Comparison of ENCODE assay signal across 1 cellular context in the genomic region with DNA sequence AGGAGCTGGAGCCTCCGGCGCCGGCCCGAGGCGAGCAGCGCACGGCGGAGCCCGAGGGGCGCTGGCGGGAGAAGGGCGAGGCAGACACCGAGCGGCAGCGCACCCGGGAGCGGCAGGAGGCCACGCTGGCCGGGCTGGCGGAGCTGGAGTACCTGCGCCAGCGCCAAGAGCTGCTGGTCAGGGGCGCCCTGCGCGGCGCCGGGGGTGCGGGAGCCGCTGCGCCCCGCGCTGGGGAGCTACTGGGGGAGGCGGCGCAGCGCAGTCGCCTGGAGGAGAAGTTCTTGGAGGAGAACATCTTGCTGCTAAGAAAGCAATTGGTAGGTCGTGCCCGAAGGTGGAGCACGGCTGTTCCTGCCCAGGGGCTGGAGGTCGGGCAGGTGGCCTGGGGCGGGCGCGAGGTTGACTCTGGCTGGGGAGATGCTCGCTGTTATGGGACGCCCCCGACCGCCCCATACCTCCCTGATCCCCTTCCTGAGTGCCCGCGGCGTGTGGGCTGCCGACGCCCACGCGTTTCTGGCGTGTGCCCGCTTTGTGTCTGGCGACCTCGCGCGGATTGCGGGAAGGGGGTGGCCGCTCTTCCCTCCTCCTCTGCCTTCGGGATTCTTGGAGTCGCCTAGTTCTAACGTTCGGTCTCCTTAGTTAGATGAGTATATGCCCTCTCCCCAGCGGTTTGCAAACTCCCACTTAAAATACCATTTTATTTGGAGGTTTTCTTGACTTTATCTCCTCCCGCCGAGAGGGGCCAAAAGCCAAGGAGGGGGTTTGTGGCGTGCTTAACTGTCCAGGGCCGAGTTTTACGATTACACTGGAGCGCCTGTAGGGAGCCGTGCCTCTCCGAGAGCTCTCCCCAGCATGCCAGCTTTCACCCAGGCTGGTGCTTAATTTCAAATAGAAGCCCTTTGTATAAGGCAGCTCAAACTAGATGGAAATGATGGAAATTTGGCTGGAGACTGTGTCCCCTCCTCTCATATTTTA.
TF ChIP-seq lines count a peak whose summit lies in the region.

No MANE protein-coding gene starts in this region.

TF ChIP-seq in WTC11, 78 proteins besides CTCF, POLR2A, EP300 and RAD21 (continued from another document):
- TF ChIP-seq, protein P1, sequence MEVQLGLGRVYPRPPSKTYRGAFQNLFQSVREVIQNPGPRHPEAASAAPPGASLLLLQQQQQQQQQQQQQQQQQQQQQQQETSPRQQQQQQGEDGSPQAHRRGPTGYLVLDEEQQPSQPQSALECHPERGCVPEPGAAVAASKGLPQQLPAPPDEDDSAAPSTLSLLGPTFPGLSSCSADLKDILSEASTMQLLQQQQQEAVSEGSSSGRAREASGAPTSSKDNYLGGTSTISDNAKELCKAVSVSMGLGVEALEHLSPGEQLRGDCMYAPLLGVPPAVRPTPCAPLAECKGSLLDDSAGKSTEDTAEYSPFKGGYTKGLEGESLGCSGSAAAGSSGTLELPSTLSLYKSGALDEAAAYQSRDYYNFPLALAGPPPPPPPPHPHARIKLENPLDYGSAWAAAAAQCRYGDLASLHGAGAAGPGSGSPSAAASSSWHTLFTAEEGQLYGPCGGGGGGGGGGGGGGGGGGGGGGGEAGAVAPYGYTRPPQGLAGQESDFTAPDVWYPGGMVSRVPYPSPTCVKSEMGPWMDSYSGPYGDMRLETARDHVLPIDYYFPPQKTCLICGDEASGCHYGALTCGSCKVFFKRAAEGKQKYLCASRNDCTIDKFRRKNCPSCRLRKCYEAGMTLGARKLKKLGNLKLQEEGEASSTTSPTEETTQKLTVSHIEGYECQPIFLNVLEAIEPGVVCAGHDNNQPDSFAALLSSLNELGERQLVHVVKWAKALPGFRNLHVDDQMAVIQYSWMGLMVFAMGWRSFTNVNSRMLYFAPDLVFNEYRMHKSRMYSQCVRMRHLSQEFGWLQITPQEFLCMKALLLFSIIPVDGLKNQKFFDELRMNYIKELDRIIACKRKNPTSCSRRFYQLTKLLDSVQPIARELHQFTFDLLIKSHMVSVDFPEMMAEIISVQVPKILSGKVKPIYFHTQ (CRISPR knock-in tag; IDR thresholded peaks at IDR 0.05): no peak
- TF ChIP-seq, protein P2, sequence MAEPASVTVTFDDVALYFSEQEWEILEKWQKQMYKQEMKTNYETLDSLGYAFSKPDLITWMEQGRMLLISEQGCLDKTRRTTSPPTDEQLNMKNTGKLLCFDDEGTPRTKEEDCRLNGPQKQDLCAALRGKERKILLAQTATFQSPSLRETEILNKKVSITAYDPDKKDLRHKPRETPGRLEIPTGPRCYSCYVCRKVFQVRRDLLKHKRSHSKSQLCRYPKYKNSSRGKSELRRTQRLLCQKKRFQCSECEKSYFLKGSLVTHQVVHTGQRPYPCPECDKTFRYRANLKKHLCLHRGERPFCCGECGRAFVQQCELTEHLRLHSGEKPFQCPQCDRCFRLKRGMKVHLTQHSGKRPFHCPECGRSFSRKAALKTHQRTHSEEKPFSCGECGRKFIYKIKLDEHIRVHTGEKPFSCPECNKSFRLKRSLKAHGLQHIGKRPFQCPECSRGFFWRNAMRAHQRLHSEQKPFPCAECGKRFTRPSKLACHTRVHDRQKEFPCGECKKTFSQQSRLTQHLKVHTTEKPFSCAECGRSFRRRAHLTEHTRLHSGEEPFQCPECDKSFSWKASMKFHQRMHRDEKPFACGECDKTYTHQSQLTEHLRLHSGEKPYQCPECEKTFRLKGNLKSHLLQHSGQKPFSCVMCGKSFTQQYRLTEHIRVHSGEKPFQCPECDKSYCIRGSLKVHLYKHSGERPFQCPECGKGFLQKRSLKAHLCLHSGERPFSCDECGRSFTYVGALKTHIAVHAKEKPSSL (CRISPR knock-in tag; conservative IDR thresholded peaks at IDR 0.05): no peak
- TF ChIP-seq ZBTB21 (CRISPR knock-in tag; IDR thresholded peaks at IDR 0.05; ENCODE audit: borderline replicate concordance) (no peak), ESRRA (CRISPR knock-in tag; IDR thresholded peaks at IDR 0.05; ENCODE audit: borderline replicate concordance) (peak; percentile 29; the same call in 1 of the 2 replicates), NFYB (CRISPR knock-in tag; conservative IDR thresholded peaks at IDR 0.05; ENCODE audit: low read depth) (no peak), ZNF416 (CRISPR knock-in tag; IDR thresholded peaks at IDR 0.05) (no peak), CREB1 (CRISPR knock-in tag; IDR thresholded peaks at IDR 0.05) (0 out of 2 replicates have a peak, but pooled peaks have one; percentile 27), ZNF317 (CRISPR knock-in tag; IDR thresholded peaks at IDR 0.05; ENCODE audit: borderline replicate concordance, low read depth) (no peak), GTF2I (CRISPR knock-in tag; conservative IDR thresholded peaks at IDR 0.05) (no peak), RORB (CRISPR knock-in tag; IDR thresholded peaks at IDR 0.05) (no peak), CREM (CRISPR knock-in tag; IDR thresholded peaks at IDR 0.05) (no peak), SP1 (CRISPR knock-in tag; conservative IDR thresholded peaks at IDR 0.05) (no peak), ATF1 (CRISPR knock-in tag; IDR thresholded peaks at IDR 0.05) (no peak), NR1H2 (CRISPR knock-in tag; IDR thresholded peaks at IDR 0.05) (no peak), ZNF396 (CRISPR knock-in tag; IDR thresholded peaks at IDR 0.05; ENCODE audit: borderline replicate concordance) (no peak), ETV6 (CRISPR knock-in tag; IDR thresholded peaks at IDR 0.05) (no peak), FOXJ3 (CRISPR knock-in tag; IDR thresholded peaks at IDR 0.05; ENCODE audit: borderline replicate concordance) (no peak), JUN (CRISPR knock-in tag; IDR thresholded peaks at IDR 0.05) (0 out of 2 replicates have a peak, but pooled peaks have one; percentile 1), NR3C1 (CRISPR knock-in tag; conservative IDR thresholded peaks at IDR 0.05; ENCODE audit: low read depth) (no peak), SOX15 (CRISPR knock-in tag; IDR thresholded peaks at IDR 0.05) (no peak), OVOL2 (CRISPR knock-in tag; IDR thresholded peaks at IDR 0.05; ENCODE audit: borderline replicate concordance) (no peak), NFATC4 (CRISPR knock-in tag; IDR thresholded peaks at IDR 0.05) (no peak), IRF2 (CRISPR knock-in tag; IDR thresholded peaks at IDR 0.05; ENCODE audit: borderline replicate concordance, low read depth) (no peak), ZNF263 (CRISPR knock-in tag; IDR thresholded peaks at IDR 0.05; ENCODE audit: low read depth) (no peak), GRHL2 (CRISPR knock-in tag; IDR thresholded peaks at IDR 0.05; ENCODE audit: insufficient replicate concordance, severe bottlenecking) (no peak), MXD4 (CRISPR knock-in tag; IDR thresholded peaks at IDR 0.05; ENCODE audit: borderline replicate concordance) (no peak), RELA (CRISPR knock-in tag; IDR thresholded peaks at IDR 0.05; ENCODE audit: borderline replicate concordance) (no peak), TP53 (CRISPR knock-in tag; IDR thresholded peaks at IDR 0.05) (no peak), ZNF232 (CRISPR knock-in tag; IDR thresholded peaks at IDR 0.05) (no peak), KAT7 (CRISPR knock-in tag; IDR thresholded peaks at IDR 0.05; ENCODE audit: borderline replicate concordance) (no peak), ZNF671 (CRISPR knock-in tag; IDR thresholded peaks at IDR 0.05) (no peak)
- TF ChIP-seq, protein P3, sequence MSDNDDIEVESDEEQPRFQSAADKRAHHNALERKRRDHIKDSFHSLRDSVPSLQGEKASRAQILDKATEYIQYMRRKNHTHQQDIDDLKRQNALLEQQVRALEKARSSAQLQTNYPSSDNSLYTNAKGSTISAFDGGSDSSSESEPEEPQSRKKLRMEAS (CRISPR knock-in tag; IDR thresholded peaks at IDR 0.05): peak; percentile 55; the same call in 1 of the 2 replicates
- TF ChIP-seq, protein P4, sequence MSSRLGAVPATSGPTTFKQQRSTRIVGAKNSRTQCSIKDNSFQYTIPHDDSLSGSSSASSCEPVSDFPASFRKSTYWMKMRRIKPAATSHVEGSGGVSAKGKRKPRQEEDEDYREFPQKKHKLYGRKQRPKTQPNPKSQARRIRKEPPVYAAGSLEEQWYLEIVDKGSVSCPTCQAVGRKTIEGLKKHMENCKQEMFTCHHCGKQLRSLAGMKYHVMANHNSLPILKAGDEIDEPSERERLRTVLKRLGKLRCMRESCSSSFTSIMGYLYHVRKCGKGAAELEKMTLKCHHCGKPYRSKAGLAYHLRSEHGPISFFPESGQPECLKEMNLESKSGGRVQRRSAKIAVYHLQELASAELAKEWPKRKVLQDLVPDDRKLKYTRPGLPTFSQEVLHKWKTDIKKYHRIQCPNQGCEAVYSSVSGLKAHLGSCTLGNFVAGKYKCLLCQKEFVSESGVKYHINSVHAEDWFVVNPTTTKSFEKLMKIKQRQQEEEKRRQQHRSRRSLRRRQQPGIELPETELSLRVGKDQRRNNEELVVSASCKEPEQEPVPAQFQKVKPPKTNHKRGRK (CRISPR knock-in tag; IDR thresholded peaks at IDR 0.05; ENCODE audit: borderline replicate concordance): no peak
- TF ChIP-seq, protein P5, sequence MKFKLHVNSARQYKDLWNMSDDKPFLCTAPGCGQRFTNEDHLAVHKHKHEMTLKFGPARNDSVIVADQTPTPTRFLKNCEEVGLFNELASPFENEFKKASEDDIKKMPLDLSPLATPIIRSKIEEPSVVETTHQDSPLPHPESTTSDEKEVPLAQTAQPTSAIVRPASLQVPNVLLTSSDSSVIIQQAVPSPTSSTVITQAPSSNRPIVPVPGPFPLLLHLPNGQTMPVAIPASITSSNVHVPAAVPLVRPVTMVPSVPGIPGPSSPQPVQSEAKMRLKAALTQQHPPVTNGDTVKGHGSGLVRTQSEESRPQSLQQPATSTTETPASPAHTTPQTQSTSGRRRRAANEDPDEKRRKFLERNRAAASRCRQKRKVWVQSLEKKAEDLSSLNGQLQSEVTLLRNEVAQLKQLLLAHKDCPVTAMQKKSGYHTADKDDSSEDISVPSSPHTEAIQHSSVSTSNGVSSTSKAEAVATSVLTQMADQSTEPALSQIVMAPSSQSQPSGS (CRISPR knock-in tag; IDR thresholded peaks at IDR 0.05; ENCODE audit: borderline replicate concordance, low read depth): no peak
- TF ChIP-seq, protein P6, sequence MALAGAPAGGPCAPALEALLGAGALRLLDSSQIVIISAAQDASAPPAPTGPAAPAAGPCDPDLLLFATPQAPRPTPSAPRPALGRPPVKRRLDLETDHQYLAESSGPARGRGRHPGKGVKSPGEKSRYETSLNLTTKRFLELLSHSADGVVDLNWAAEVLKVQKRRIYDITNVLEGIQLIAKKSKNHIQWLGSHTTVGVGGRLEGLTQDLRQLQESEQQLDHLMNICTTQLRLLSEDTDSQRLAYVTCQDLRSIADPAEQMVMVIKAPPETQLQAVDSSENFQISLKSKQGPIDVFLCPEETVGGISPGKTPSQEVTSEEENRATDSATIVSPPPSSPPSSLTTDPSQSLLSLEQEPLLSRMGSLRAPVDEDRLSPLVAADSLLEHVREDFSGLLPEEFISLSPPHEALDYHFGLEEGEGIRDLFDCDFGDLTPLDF (CRISPR knock-in tag; IDR thresholded peaks at IDR 0.05): 0 out of 2 replicates have a peak, but pooled peaks have one; percentile 56
- TF ChIP-seq, protein P7, sequence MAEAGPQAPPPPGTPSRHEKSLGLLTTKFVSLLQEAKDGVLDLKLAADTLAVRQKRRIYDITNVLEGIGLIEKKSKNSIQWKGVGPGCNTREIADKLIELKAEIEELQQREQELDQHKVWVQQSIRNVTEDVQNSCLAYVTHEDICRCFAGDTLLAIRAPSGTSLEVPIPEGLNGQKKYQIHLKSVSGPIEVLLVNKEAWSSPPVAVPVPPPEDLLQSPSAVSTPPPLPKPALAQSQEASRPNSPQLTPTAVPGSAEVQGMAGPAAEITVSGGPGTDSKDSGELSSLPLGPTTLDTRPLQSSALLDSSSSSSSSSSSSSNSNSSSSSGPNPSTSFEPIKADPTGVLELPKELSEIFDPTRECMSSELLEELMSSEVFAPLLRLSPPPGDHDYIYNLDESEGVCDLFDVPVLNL (CRISPR knock-in tag; IDR thresholded peaks at IDR 0.05; ENCODE audit: borderline replicate concordance, low read depth): no peak
- TF ChIP-seq, protein P8, sequence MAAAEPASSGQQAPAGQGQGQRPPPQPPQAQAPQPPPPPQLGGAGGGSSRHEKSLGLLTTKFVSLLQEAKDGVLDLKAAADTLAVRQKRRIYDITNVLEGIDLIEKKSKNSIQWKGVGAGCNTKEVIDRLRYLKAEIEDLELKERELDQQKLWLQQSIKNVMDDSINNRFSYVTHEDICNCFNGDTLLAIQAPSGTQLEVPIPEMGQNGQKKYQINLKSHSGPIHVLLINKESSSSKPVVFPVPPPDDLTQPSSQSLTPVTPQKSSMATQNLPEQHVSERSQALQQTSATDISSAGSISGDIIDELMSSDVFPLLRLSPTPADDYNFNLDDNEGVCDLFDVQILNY (CRISPR knock-in tag; IDR thresholded peaks at IDR 0.05): no peak
- TF ChIP-seq, protein P9, sequence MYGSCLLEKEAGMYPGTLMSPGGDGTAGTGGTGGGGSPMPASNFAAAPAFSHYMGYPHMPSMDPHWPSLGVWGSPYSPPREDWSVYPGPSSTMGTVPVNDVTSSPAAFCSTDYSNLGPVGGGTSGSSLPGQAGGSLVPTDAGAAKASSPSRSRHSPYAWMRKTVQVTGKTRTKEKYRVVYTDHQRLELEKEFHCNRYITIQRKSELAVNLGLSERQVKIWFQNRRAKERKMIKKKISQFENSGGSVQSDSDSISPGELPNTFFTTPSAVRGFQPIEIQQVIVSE (CRISPR knock-in tag; IDR thresholded peaks at IDR 0.05; ENCODE audit: borderline replicate concordance): no peak
- TF ChIP-seq, protein P10, sequence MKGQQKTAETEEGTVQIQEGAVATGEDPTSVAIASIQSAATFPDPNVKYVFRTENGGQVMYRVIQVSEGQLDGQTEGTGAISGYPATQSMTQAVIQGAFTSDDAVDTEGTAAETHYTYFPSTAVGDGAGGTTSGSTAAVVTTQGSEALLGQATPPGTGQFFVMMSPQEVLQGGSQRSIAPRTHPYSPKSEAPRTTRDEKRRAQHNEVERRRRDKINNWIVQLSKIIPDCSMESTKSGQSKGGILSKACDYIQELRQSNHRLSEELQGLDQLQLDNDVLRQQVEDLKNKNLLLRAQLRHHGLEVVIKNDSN (CRISPR knock-in tag; IDR thresholded peaks at IDR 0.05): no peak
